7 cellular contexts compared by ENCODE assay signal in genomic region chr3:194205675-194206133, GRCh38.
DNase-seq lines count a peak whose midpoint lies in the region; ATAC-seq lines count a peak whose summit lies in the region.

No MANE protein-coding gene starts in this region.

- peak overlapping the region; percentile 43 for H2AFZ ChIP-seq in trophoblast cell (ENCODE audit: insufficient read depth, low read length, poor library complexity)

- no peaks in the 10 kb centered on the region for H3K9me3 Mint-ChIP-seq in activated naive CD4-positive, alpha-beta T cell treated with anti-CD3 and anti-CD28 coated beads, Interleukin-2, amount 50 U/mL, for 72 hours

- H3K4ac ChIP-seq in trophoblast cell (ENCODE audit: low read depth, low read length) = peak overlapping the region; percentile 19

- H2AK5ac ChIP-seq in trophoblast cell (ENCODE audit: low read length) = no peak overlapping the region

- no peaks in the 10 kb centered on the region for H3K36me3 ChIP-seq in trophoblast cell (ENCODE audit: control insufficient read depth in 1 of 2, insufficient read depth in 2 of 2, low read length in 2 of 2)

- H3K4me2 ChIP-seq in trophoblast cell (ENCODE audit: low read length) = no peak overlapping the region

- H3K79me2 ChIP-seq in trophoblast cell (ENCODE audit: control insufficient read depth, insufficient read depth, low read length, poor library complexity) = no peaks in the 10 kb centered on the region

- peak overlapping the region; percentile 37 for H3K18ac ChIP-seq in trophoblast cell (ENCODE audit: low read length)

- peak overlapping the region; percentile 13 for H3K14ac ChIP-seq in trophoblast cell (ENCODE audit: low read length)

- H3K27me3 ChIP-seq in trophoblast cell (ENCODE audit: insufficient read depth, low read length) = no peaks in the 10 kb centered on the region

- H3K23ac ChIP-seq in trophoblast cell (ENCODE audit: low read length) = no peak overlapping the region

- H4K8ac ChIP-seq in trophoblast cell (ENCODE audit: low read depth, low read length) = peak overlapping the region; percentile 25

- H3K9ac ChIP-seq in trophoblast cell (ENCODE audit: low read length) = no peak overlapping the region

- H3K4me1 ChIP-seq in trophoblast cell (ENCODE audit: control insufficient read depth in 1 of 2, insufficient read depth in 2 of 2, low read length in 2 of 2) = peaks cover 8 to 13% of the 10 kb centered on the region in 2 experiments

- no CpG with 5 or more reads among the region's 8 CpGs for WGBS in trophoblast cell (ENCODE audit: extremely low coverage, insufficient coverage, insufficient read length)

- H3K27ac Mint-ChIP-seq in activated naive CD4-positive, alpha-beta T cell treated with anti-CD3 and anti-CD28 coated beads, Interleukin-2, amount 50 U/mL, for 72 hours = no peak overlapping the region

- peaks cover 16% of the 10 kb centered on the region for H3K79me1 ChIP-seq in trophoblast cell (ENCODE audit: low read length)

- H3K27ac ChIP-seq in trophoblast cell (ENCODE audit: low read depth, low read length) = no peak overlapping the region

- H4K91ac ChIP-seq in trophoblast cell (ENCODE audit: low read depth, low read length) = peak overlapping the region; percentile 70

- H2BK12ac ChIP-seq in trophoblast cell (ENCODE audit: low read length) = peak overlapping the region; percentile 81

- no peak overlapping the region for H4K12ac ChIP-seq in trophoblast cell (ENCODE audit: low read depth, low read length)

- ATAC-seq in activated naive CD4-positive, alpha-beta T cell treated with anti-CD3 and anti-CD28 coated beads, Interleukin-2, amount 50 U/mL, for 72 hours = no peak
- ATAC-seq in GM18858 (IDR thresholded peaks at IDR 0.05; ENCODE audit: unreplicated experiment) = no peak

- DNase-seq in HT-29 (ENCODE audit: low spot score) (peak; percentile 46), NCI-H2171 treated with DMSO at 0.1 percent for 48 hours (lab: John Stamatoyannopoulos, UW) (peak; percentile 74), trophoblast cell (no peak), middle frontal gyrus (ENCODE audit: extremely low spot score, low spot score) (no peak), globus pallidus (ENCODE audit: low spot score) (no peak)
- peak; percentile 10 to 26 for DNase-seq in activated naive CD4-positive, alpha-beta T cell treated with anti-CD3 and anti-CD28 coated beads, Interleukin-2, amount 50 U/mL, for 72 hours (ENCODE audit: low spot score in 2 of 2)

- peak overlapping the region; percentile 4 for H2BK5ac ChIP-seq in trophoblast cell (ENCODE audit: low read depth, low read length, poor library complexity)

- H3K9me3 ChIP-seq in trophoblast cell (ENCODE audit: insufficient read depth, low read depth, low read length) = peaks cover 3% of the 10 kb centered on the region

- H3K4me3 ChIP-seq in trophoblast cell (ENCODE audit: low read depth, low read length) = no peak overlapping the region

- H3K36me3 Mint-ChIP-seq in activated naive CD4-positive, alpha-beta T cell treated with anti-CD3 and anti-CD28 coated beads, Interleukin-2, amount 50 U/mL, for 72 hours = no peaks in the 10 kb centered on the region

- peak overlapping the region; percentile 84 for H2BK120ac ChIP-seq in trophoblast cell (ENCODE audit: insufficient read depth, low read length, poor library complexity)

Comparison
In these comparisons a context has a peak if more than half of its experiments do, and no peak if none do; other contexts are left out.
1. DNase-seq: peak in HT-29 (single experiment), NCI-H2171 treated with DMSO at 0.1 percent for 48 hours (single experiment) and activated naive CD4-positive, alpha-beta T cell treated with anti-CD3 and anti-CD28 coated beads, Interleukin-2, amount 50 U/mL, for 72 hours (2 of 2); none in trophoblast cell (0 of 2), middle frontal gyrus (single experiment) and globus pallidus (single experiment).